In genomic region chr3:183308746-183309145, GRCh38 we compare ENCODE assay signal across 20 cellular contexts. TPM values are rescaled to one million over a fixed set of nuclear protein-coding genes. Genes with fewer than 3 reads are reported as not detected.
DNase-seq lines count a peak whose midpoint lies in the region; ATAC-seq, FAIRE-seq and TF ChIP-seq lines count a peak whose summit lies in the region.
"Had no signal": no experiment of that assay in that cellular context is flagged by ENCODE, and none has a peak within 500 bp of the region (broad histone marks: within the 10 kb centered on the region; RNA-seq: fewer than 3 reads in every experiment).

No MANE protein-coding gene starts in this region.

- H3K4me2 ChIP-seq in K562 (ENCODE audit: insufficient read depth, low read length): no peak overlapping the region

- in situ Hi-C loops in K562 (cut with MboI): no loop called here

- no peaks in the 10 kb centered on the region for H3K27me3 Mint-ChIP-seq in mesothelial cell of epicardium (ENCODE audit: low read depth)

- no peaks in the 10 kb centered on the region for H4K20me1 ChIP-seq in K562 (replicated peaks; ENCODE audit: control insufficient read depth, insufficient read depth, low read length)

- H3K4me3 ChIP-seq in K562 (no peak overlapping the region), mucosa of descending colon (peak overlapping the region; percentile 6), vagina (no peak overlapping the region)

- WGBS in K562 (ENCODE audit: insufficient coverage, low coverage, missing lambda C conversion rate): 77% methylated on average over 5 of the region's 5 CpGs

- H3K4me1 ChIP-seq in K562 (replicated peaks in 1 of 2; ENCODE audit: control insufficient read depth in 2 of 2, insufficient read depth in 2 of 2, low read length in 2 of 2): peaks cover 5 to 15% of the 10 kb centered on the region in 2 experiments; a peak in 4 of 5 replicates
- peaks cover 15% of the 10 kb centered on the region for H3K4me1 ChIP-seq in mucosa of descending colon (ENCODE audit: low read depth)
- H3K4me1 ChIP-seq in vagina: no peaks in the 10 kb centered on the region

- no peak for TF ChIP-seq RAD21 in K562 (CRISPR knock-in tag; conservative IDR thresholded peaks at IDR 0.05 in 1 of 2, IDR thresholded peaks at IDR 0.05 in 1 of 2)

- no peak overlapping the region for H3K4me3 Mint-ChIP-seq in mesothelial cell of epicardium

- TF ChIP-seq CTCF in K562 (IDR thresholded peaks at IDR 0.05 in 2 of 3, conservative IDR thresholded peaks at IDR 0.05 in 1 of 3; ENCODE audit: insufficient read depth in 2 of 3, low read depth in 1 of 3, low read length in 3 of 3): no peak
- no peak for TF ChIP-seq CTCF in mucosa of descending colon (IDR thresholded peaks at IDR 0.05)
- TF ChIP-seq CTCF in mesothelial cell of epicardium (IDR thresholded peaks at IDR 0.05; ENCODE audit: unreplicated experiment): no peak
- no peak for TF ChIP-seq CTCF in vagina (IDR thresholded peaks at IDR 0.05)

- H3K9me1 ChIP-seq in K562 (ENCODE audit: control insufficient read depth, insufficient read depth, low read length): no peaks in the 10 kb centered on the region

- POLR2A ChIA-PET in K562 (lab: Yijun Ruan, JAX): no interaction called here

- no peaks in the 10 kb centered on the region for H3K27me3 ChIP-seq in K562 (ENCODE audit: control insufficient read depth in 2 of 2, insufficient read depth in 2 of 2, low read length in 2 of 2)
- no peaks in the 10 kb centered on the region for H3K27me3 ChIP-seq in vagina

- ATAC-seq in K562 (no peak), mucosa of descending colon (no peak), GM21576 (IDR thresholded peaks at IDR 0.05; ENCODE audit: unreplicated experiment) (no peak)

- no peak for FAIRE-seq in K562 (lab: Jason Lieb, UNC)
- FAIRE-seq: RCC 7860 had no signal

- H3K36me3 Mint-ChIP-seq in mesothelial cell of epicardium: no peaks in the 10 kb centered on the region

- H3K4me1 Mint-ChIP-seq in mesothelial cell of epicardium: peaks cover 12% of the 10 kb centered on the region

- intact Hi-C loops in K562 (cut with micrococcal nuclease) (no loop called here), mucosa of descending colon (cut with DNase I, micrococcal nuclease) (no loop called here), vagina (cut with DNase I) (no loop called here)

- no peaks in the 10 kb centered on the region for H3K79me2 ChIP-seq in K562 (ENCODE audit: control insufficient read depth, insufficient read depth, low read length)

- H2AFZ ChIP-seq in K562 (ENCODE audit: low read depth, low read length): no peak overlapping the region

- no peak for TF ChIP-seq POLR2A in K562 (conservative IDR thresholded peaks at IDR 0.05)
- TF ChIP-seq POLR2A in vagina (IDR thresholded peaks at IDR 0.05): no peak

- no peak overlapping the region for H3K9ac ChIP-seq in K562 (ENCODE audit: insufficient read depth in 1 of 2, low read depth in 2 of 2, low read length in 2 of 2)

- BruUV-seq in K562 (replicated peaks; lab: Mats Ljungman, UMichigan): no TSS peak

- CTCF ChIA-PET in K562 (lab: Yijun Ruan, JAX; ENCODE audit: low intra/inter-chr PET ratio): no interaction called here

- H3K27ac Mint-ChIP-seq in mesothelial cell of epicardium: no peak overlapping the region

- H3K36me3 ChIP-seq in K562 (ENCODE audit: control insufficient read depth, insufficient read depth, low read length) (no peaks in the 10 kb centered on the region), mucosa of descending colon (ENCODE audit: low read depth) (no peaks in the 10 kb centered on the region), vagina (no peaks in the 10 kb centered on the region)

- DNase-seq in Ammon's horn (ENCODE audit: low spot score) (peak; percentile 38), NOMO-1 treated with dmso at 0.1 percent for 144 hours (lab: John Stamatoyannopoulos, UW; ENCODE audit: unreplicated experiment) (peak; percentile 35), K562 (ENCODE audit: extremely low read depth in 1 of 4, low spot score in 3 of 4) (no peak), mucosa of descending colon (no peak), mesothelial cell of epicardium (ENCODE audit: low spot score in 2 of 2, unreplicated experiment in 2 of 2) (no peak), vagina (ENCODE audit: extremely low spot score in 2 of 2) (no peak), DMS79 (lab: John Stamatoyannopoulos, UW) (no peak)
- DNase-seq: 8988T; Caco-2; HCEC 1CT; IMR-90; NCI-H1436; NCI-H2081 treated with DMSO at 0.1 percent for 48 hours; NCI-H226; NCI-H526 treated with DMSO at 0.1 percent for 48 hours; NK-92 treated with Interleukin-12 subunit alpha and Interleukin-12 subunit beta, amount 100 ng/mL, for 24 hours; SHP77 had no signal

- H3K9me3 ChIP-seq in K562 (replicated peaks; ENCODE audit: control insufficient read depth, insufficient read depth, low read depth, low read length): no peaks in the 10 kb centered on the region
- H3K9me3 ChIP-seq in mucosa of descending colon: no peaks in the 10 kb centered on the region
- no peaks in the 10 kb centered on the region for H3K9me3 ChIP-seq in vagina

- H3K27ac ChIP-seq in K562 (ENCODE audit: extremely low read depth, low read depth, low read length): no peak overlapping the region
- H3K27ac ChIP-seq in vagina: no peak overlapping the region
- H3K27ac ChIP-seq: C4-2B had no signal

- H3K9me3 Mint-ChIP-seq in mesothelial cell of epicardium: no peaks in the 10 kb centered on the region

- no peak for TF ChIP-seq EP300 in K562 (IDR thresholded peaks at IDR 0.05; ENCODE audit: low read length)

TF ChIP-seq in K562, 482 proteins besides CTCF, POLR2A, EP300 and RAD21:
- TF ChIP-seq, protein P1, sequence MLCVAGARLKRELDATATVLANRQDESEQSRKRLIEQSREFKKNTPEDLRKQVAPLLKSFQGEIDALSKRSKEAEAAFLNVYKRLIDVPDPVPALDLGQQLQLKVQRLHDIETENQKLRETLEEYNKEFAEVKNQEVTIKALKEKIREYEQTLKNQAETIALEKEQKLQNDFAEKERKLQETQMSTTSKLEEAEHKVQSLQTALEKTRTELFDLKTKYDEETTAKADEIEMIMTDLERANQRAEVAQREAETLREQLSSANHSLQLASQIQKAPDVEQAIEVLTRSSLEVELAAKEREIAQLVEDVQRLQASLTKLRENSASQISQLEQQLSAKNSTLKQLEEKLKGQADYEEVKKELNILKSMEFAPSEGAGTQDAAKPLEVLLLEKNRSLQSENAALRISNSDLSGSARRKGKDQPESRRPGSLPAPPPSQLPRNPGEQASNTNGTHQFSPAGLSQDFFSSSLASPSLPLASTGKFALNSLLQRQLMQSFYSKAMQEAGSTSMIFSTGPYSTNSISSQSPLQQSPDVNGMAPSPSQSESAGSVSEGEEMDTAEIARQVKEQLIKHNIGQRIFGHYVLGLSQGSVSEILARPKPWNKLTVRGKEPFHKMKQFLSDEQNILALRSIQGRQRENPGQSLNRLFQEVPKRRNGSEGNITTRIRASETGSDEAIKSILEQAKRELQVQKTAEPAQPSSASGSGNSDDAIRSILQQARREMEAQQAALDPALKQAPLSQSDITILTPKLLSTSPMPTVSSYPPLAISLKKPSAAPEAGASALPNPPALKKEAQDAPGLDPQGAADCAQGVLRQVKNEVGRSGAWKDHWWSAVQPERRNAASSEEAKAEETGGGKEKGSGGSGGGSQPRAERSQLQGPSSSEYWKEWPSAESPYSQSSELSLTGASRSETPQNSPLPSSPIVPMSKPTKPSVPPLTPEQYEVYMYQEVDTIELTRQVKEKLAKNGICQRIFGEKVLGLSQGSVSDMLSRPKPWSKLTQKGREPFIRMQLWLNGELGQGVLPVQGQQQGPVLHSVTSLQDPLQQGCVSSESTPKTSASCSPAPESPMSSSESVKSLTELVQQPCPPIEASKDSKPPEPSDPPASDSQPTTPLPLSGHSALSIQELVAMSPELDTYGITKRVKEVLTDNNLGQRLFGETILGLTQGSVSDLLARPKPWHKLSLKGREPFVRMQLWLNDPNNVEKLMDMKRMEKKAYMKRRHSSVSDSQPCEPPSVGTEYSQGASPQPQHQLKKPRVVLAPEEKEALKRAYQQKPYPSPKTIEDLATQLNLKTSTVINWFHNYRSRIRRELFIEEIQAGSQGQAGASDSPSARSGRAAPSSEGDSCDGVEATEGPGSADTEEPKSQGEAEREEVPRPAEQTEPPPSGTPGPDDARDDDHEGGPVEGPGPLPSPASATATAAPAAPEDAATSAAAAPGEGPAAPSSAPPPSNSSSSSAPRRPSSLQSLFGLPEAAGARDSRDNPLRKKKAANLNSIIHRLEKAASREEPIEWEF (CRISPR knock-in tag; IDR thresholded peaks at IDR 0.05): no peak
- TF ChIP-seq MAFK (IDR thresholded peaks at IDR 0.05; ENCODE audit: low read length) (0 out of 2 replicates have a peak, but pooled peaks have one; percentile 9), C11orf30 (IDR thresholded peaks at IDR 0.05; ENCODE audit: low read depth) (0 out of 2 replicates have a peak, but pooled peaks have one; percentile 8), ZNF316 (IDR thresholded peaks at IDR 0.05) (peak; percentile 13; the same call in 1 of the 2 replicates), MAFG (tag; conservative IDR thresholded peaks at IDR 0.05) (0 out of 2 replicates have a peak, but pooled peaks have one; percentile 18)

RNA-seq across cellular contexts. Expression of gene B3GNT5, which starts 55.7 kb away (rescaled TPM):
- total RNA-seq in K562 (2011; cell fraction: chromatin; rRNA removed; ENCODE audit: low replicate concordance): 11.6 and 22.2 TPM in 2 replicates
- 7.2 and 10.4 TPM in 2 replicates for total RNA-seq in K562 (2011; cell fraction: nucleolus; rRNA removed)
- 15.5 and 25.9 TPM in 2 replicates for total RNA-seq in K562 (2011; cell fraction: nucleoplasm; rRNA removed)
- total RNA-seq in K562 (2014; rRNA removed): 8.8 and 9.2 TPM in 2 replicates
- total RNA-seq in K562 (2014; rRNA removed; fragmentation: Illumina TruSeq; extraction: Trizol): 21.9 and 24.7 TPM in 2 replicates
- total RNA-seq in K562 (2015; rRNA removed; fragmentation: Illumina TruSeq; extraction: Trizol): 15.5 and 17.0 TPM in 2 replicates
- total RNA-seq in K562 (2021): 23.8 and 25.0 TPM in 2 replicates
- 13.7 and 13.8 TPM in 2 replicates for polyA plus RNA-seq in K562 (2011; rRNA removed)
- 4.1 and 8.3 TPM in 2 replicates for polyA plus RNA-seq in K562 (2011; cell fraction: cytosol; rRNA removed)
- 4.4 and 6.8 TPM in 2 replicates for polyA plus RNA-seq in K562 (2011; cell fraction: nucleus; rRNA removed)
- polyA plus RNA-seq in K562 (2012): 14.8 and 16.9 TPM in 2 replicates
- 20.1 and 22.9 TPM in 2 replicates for polyA plus RNA-seq in K562 (2014; fragmentation: Illumina TruSeq; extraction: Trizol)
- 10 to 100 TPM; 13.6 to 13.8 TPM for polyA plus RNA-seq in K562 (2014; fragmentation: Nextera tagmentation; extraction: Ambion mirVana)
- 14.4 and 18.5 TPM in 2 replicates for polyA plus RNA-seq in K562 (2014; rRNA removed)
- 21.4 and 29.6 TPM in 2 replicates for polyA minus RNA-seq in K562 (2011; rRNA and poly(A)+ RNA removed)
- polyA minus RNA-seq in K562 (2011; cell fraction: cytosol; rRNA and poly(A)+ RNA removed): 7.6 and 11.0 TPM in 2 replicates
- 4.7 and 10.6 TPM in 2 replicates for polyA minus RNA-seq in K562 (2011; cell fraction: nucleus; rRNA and poly(A)+ RNA removed)
- 10 to 100 TPM; 33.7 to 80.1 (median 71.2) TPM for total RNA-seq in mucosa of descending colon
- 28.8 to 29.1 TPM (median 29.1 TPM) in 3 replicates for total RNA-seq in mesothelial cell of epicardium
- total RNA-seq in vagina: 20.4 TPM

Comparison
In these comparisons a context has a peak if more than half of its experiments do, and no peak if none do; other contexts are left out.
1. DNase-seq: peak in Ammon's horn (single experiment) and NOMO-1 treated with dmso at 0.1 percent for 144 hours (single experiment); none in K562 (0 of 4), mucosa of descending colon (0 of 3), mesothelial cell of epicardium (0 of 2), vagina (0 of 2) and DMS79 (single experiment).